ENCODE assay signal across 18 cellular contexts in genomic region chr1:156075775-156076204, GRCh38. TPM values are rescaled to one million over a fixed set of nuclear protein-coding genes. Genes with fewer than 3 reads are reported as not detected.
DNase-seq lines count a peak whose midpoint lies in the region; ATAC-seq and TF ChIP-seq lines count a peak whose summit lies in the region.
"Had no signal": no experiment of that assay in that cellular context is flagged by ENCODE, and none has a peak within 500 bp of the region (broad histone marks: within the 10 kb centered on the region; RNA-seq: fewer than 3 reads in every experiment).

No MANE protein-coding gene starts in this region.

- H3K4me1 ChIP-seq in rectal smooth muscle tissue (ENCODE audit: control insufficient read depth, insufficient read depth, low read length), result peaks cover 6% of the 10 kb centered on the region
- no peaks in the 10 kb centered on the region for H3K4me1 ChIP-seq in aorta (ENCODE audit: control insufficient read depth in 1 of 2, insufficient read depth in 2 of 2, low read length in 2 of 2)
- H3K4me1 ChIP-seq: parathyroid adenoma had no signal

- peaks cover 8% of the 10 kb centered on the region for H3K36me3 Mint-ChIP-seq in WTC11
- H3K36me3 Mint-ChIP-seq: CD4-positive, CD25-positive, alpha-beta regulatory T cell had no signal

- ATAC-seq in WTC11 (no peak), left lobe of liver (peak; percentile 45), aorta (ENCODE audit: low FRiP score) (no peak), HG02678 (IDR thresholded peaks at IDR 0.05; ENCODE audit: unreplicated experiment) (no peak)

- intact Hi-C loops in aorta (cut with DNase I), result no loop called here

- H3K27me3 ChIP-seq in rectal smooth muscle tissue (ENCODE audit: control insufficient read depth, insufficient read depth, low read length) (no peaks in the 10 kb centered on the region), aorta (ENCODE audit: control insufficient read depth in 1 of 2, insufficient read depth in 2 of 2, low read length in 1 of 2) (no peaks in the 10 kb centered on the region)

- H3K4me1 Mint-ChIP-seq in WTC11, result peaks cover 84% of the 10 kb centered on the region

- 71 to 78% methylated on average over 4 of the region's 4 CpGs for WGBS in aorta, 2 donors

- H3K4me3 ChIP-seq in GM12875 (ENCODE audit: low read depth, low read length) (peak overlapping the region; percentile 46), rectal smooth muscle tissue (ENCODE audit: low read length) (peak overlapping the region; percentile 67), aorta (ENCODE audit: low read length in 2 of 2) (no peak overlapping the region)

- TF ChIP-seq CTCF in GM12875 (IDR thresholded peaks at IDR 0.05; ENCODE audit: borderline replicate concordance, insufficient read depth, low read depth, low read length) (no peak), WTC11 (IDR thresholded peaks at IDR 0.05) (no peak)

- peak overlapping the region; percentile 91 for H3K27ac Mint-ChIP-seq in WTC11
- H3K27ac Mint-ChIP-seq: CD4-positive, CD25-positive, alpha-beta regulatory T cell had no signal

- CTCF ChIA-PET in WTC11 (lab: Charles Lee), result interaction anchor here (0.7 to 3.8 kb wide), 8 partner anchors 8 to 100 kb away, joined by 3 to 27 read pairs (median 8); partner anchors contain the start of genes ARHGEF2, LAMTOR2, RAB25 and UBQLN4

- no peaks in the 10 kb centered on the region for H3K9me3 Mint-ChIP-seq in WTC11

- DNase-seq in WTC11 (ENCODE audit: low spot score) (no peak), left lobe of liver (ENCODE audit: low spot score) (peak; percentile 64), aorta (no peak), foreskin melanocyte (no peak)
- no peak for DNase-seq in NK-92 treated with Interleukin-12 subunit alpha and Interleukin-12 subunit beta, amount 100 ng/mL, for 24 hours (lab: John Stamatoyannopoulos, UW)
- DNase-seq: activated CD8-positive, alpha-beta T cell treated with anti-CD3 and anti-CD28 coated beads, Interleukin-2, amount 10 ng/mL, durations not matched to agents 7 days and 5 days; activated naive CD4-positive, alpha-beta T cell treated with Interleukin-2 at 50 U/mL for 16 hours; CD4-positive, CD25-positive, alpha-beta regulatory T cell; GF-D8; NCI-H2171; stimulated activated naive CD4-positive, alpha-beta T cell; T-helper 1 cell had no signal

- no peak overlapping the region for H3K9ac ChIP-seq in rectal smooth muscle tissue (ENCODE audit: low read length)
- H3K9ac ChIP-seq: parathyroid adenoma had no signal

- H3K4me3 Mint-ChIP-seq in WTC11, result peak overlapping the region; percentile 96

- H3K36me3 ChIP-seq in rectal smooth muscle tissue (ENCODE audit: control insufficient read depth, insufficient read depth, low read length) (no peaks in the 10 kb centered on the region), aorta (ENCODE audit: control insufficient read depth in 1 of 2, insufficient read depth in 2 of 2, low read length in 1 of 2) (no peaks in the 10 kb centered on the region)

- no peaks in the 10 kb centered on the region for H3K27me3 Mint-ChIP-seq in WTC11 (ENCODE audit: low read depth)

- no peaks in the 10 kb centered on the region for H3K9me3 ChIP-seq in aorta (ENCODE audit: control insufficient read depth, low read length)

- H3K27ac ChIP-seq in rectal smooth muscle tissue (ENCODE audit: low read depth, low read length), result no peak overlapping the region
- H3K27ac ChIP-seq in aorta (ENCODE audit: low read depth in 1 of 2, low read length in 2 of 2), result no peak overlapping the region
- H3K27ac ChIP-seq: parathyroid adenoma had no signal

- POLR2A ChIA-PET in WTC11 (lab: Charles Lee), result interaction anchor here (1.4 to 3.8 kb wide), 2 partner anchors 9 to 15 kb away, joined by 3 to 17 read pairs; partner anchors contain the start of gene RAB25

TF ChIP-seq in WTC11, 78 proteins besides CTCF, POLR2A, EP300 and RAD21:
- TF ChIP-seq NR2C2 (CRISPR knock-in tag; IDR thresholded peaks at IDR 0.05), result 0 out of 2 replicates have a peak, but pooled peaks have one; percentile 32
- TF ChIP-seq FOXP4 (CRISPR knock-in tag; IDR thresholded peaks at IDR 0.05), result no peak
- 0 out of 2 replicates have a peak, but pooled peaks have one; percentile 23 for TF ChIP-seq PRDM15 (CRISPR knock-in tag; IDR thresholded peaks at IDR 0.05)

RNA-seq across cellular contexts. Expression of gene MEX3A, which starts 6.5 kb away (rescaled TPM):
- total RNA-seq in WTC11 (2021) (66.3 to 79.1 TPM (median 70.6 TPM) in 3 replicates), left lobe of liver (1.1 TPM), aorta (1 to 10 TPM; 1.2 to 1.6 TPM)
- under 1 TPM; 0.03 to 0.13 TPM for polyA plus RNA-seq in aorta
- total RNA-seq: CD4-positive, CD25-positive, alpha-beta regulatory T cell had no signal
- polyA plus RNA-seq: CD4-positive, CD25-positive, alpha-beta regulatory T cell had no signal

RNA-seq across cellular contexts. Expression of gene RAB25, which starts 14.8 kb away (rescaled TPM):
- 61.9 to 82.8 TPM (median 82.5 TPM) in 3 replicates for total RNA-seq in WTC11 (2021)
- total RNA-seq in left lobe of liver, result 1.7 TPM
- total RNA-seq in aorta, result not detected
- polyA plus RNA-seq in aorta, result 10 to 100 TPM in 1 of 2 donors, 1 to 10 TPM in 1; 1.5 to 32.4 TPM
- total RNA-seq: cerebellum, M059J had no signal

RNA-seq across cellular contexts. Expression of gene LAMTOR2, which starts 21.2 kb away (rescaled TPM):
- total RNA-seq in WTC11 (2021), result 62.4 to 75.7 TPM (median 73.8 TPM) in 3 replicates
- 66.6 TPM for total RNA-seq in left lobe of liver
- 10 to 100 TPM; 31.6 to 41.2 TPM for total RNA-seq in aorta
- 100 to 1,000 TPM in 1 of 2 donors, 10 to 100 TPM in 1; 78.3 to 129 TPM for polyA plus RNA-seq in aorta

RNA-seq across cellular contexts. Expression of gene UBQLN4, which starts 22.2 kb away (rescaled TPM):
- total RNA-seq in WTC11 (2021) (35.0 to 37.3 TPM (median 36.3 TPM) in 3 replicates), left lobe of liver (21.2 TPM), aorta (10 to 100 TPM; 23.8 to 25.7 TPM)
- 10 to 100 TPM; 14.5 to 16.0 TPM for polyA plus RNA-seq in aorta

RNA-seq across cellular contexts. Expression of gene LMNA, which starts 38.7 kb away (rescaled TPM):
- total RNA-seq in WTC11 (2021) (40.7 to 68.8 TPM (median 46.2 TPM) in 3 replicates), left lobe of liver (120 TPM), aorta (1,000 to 10,000 TPM in 1 of 2 donors, 100 to 1,000 TPM in 1; 497 to 1,067 TPM)
- 100 to 1,000 TPM in 1 of 2 donors, 10 to 100 TPM in 1; 94.3 to 378 TPM for polyA plus RNA-seq in aorta

Comparison
In these comparisons a context has a peak if more than half of its experiments do, and no peak if none do; other contexts are left out.
1. H3K4me3 ChIP-seq: peak in GM12875 (single experiment) and rectal smooth muscle tissue (single experiment); none in aorta (0 of 2).
2. RNA of gene MEX3A, which starts 6.5 kb away (total RNA-seq): 66.3 to 79.1 TPM in WTC11; 1.2 to 1.6 TPM in aorta and 1.1 TPM in left lobe of liver (single experiment); every median in the first group is over 10 times any median in the second.
3. RNA of gene RAB25, which starts 14.8 kb away (total RNA-seq): 61.9 to 82.8 TPM in WTC11; 1.7 TPM in left lobe of liver (single experiment) and not detected in aorta; every median in the first group is over 10 times any median in the second.